ENCODE assay signal across 37 cellular contexts in the genomic region with DNA sequence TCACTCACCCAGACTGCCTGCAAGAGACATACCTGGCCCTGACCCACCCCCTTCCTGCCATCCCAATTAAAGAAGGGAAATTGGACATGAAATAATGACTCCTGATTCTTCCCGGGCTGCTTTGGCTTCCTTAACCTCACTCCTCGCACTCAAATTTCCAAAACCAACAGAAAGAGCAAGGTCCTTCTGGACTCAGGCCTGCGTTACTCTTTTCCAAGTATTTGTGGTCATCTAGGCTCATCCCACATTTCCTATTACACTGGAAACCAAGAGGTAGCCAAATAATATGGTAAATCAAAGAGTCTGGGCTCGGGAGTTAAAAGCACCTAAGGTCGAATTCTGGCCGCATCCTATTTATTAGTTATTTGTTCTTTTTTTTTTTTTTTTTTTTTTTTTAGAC.
"Had no signal": no experiment of that assay in that cellular context is flagged by ENCODE, and none has a peak within 500 bp of the region (broad histone marks: within the 10 kb centered on the region; RNA-seq: fewer than 3 reads in every experiment).

No MANE protein-coding gene starts in this region.

- DNase-seq: activated B cell treated with CpG ODN at 0.5 μM for 24 hours; activated CD4-positive, alpha-beta memory T cell treated with anti-CD3 and anti-CD28 coated beads for 36 hours; activated CD4-positive, alpha-beta T cell treated with anti-CD3 and anti-CD28 coated beads for 4 hours; activated CD4-positive, alpha-beta T cell treated with anti-CD3 and anti-CD28 coated beads, Interleukin-2, amount 10 ng/mL, durations not matched to agents 24 days and 14 days; activated CD4-positive, alpha-beta T cell treated with anti-CD3 and anti-CD28 coated beads, Interleukin-2, amount 50 U/mL, for 1 hour; activated CD4-positive, alpha-beta T cell treated with anti-CD3 and anti-CD28 coated beads, Interleukin-2, amount 50 U/mL, for 4 hours; activated CD4-positive, CD25-positive, alpha-beta regulatory T cell treated with anti-CD3 and anti-CD28 coated beads, Interleukin-2, amount 50 U/mL, for 72 hours; activated CD8-positive, alpha-beta memory T cell treated with anti-CD3 and anti-CD28 coated beads, Interleukin-2, amount 50 U/mL, for 4 hours; activated CD8-positive, alpha-beta T cell treated with anti-CD3 and anti-CD28 coated beads for 36 hours; activated effector memory CD4-positive, alpha-beta T cell treated with anti-CD3 and anti-CD28 coated beads, Interleukin-2, amount 50 U/mL, for 16 hours; activated gamma-delta T cell treated with Interleukin-2 at 50 U/mL for 16 hours; activated naive CD4-positive, alpha-beta T cell; activated naive CD4-positive, alpha-beta T cell treated with anti-CD3 and anti-CD28 coated beads for 36 hours; activated naive CD4-positive, alpha-beta T cell treated with anti-CD3 and anti-CD28 coated beads, Interleukin-2, amount 50 U/mL, for 16 hours; activated naive CD8-positive, alpha-beta T cell treated with anti-CD3 and anti-CD28 coated beads for 36 hours; activated T-cell treated with anti-CD3 and anti-CD28 coated beads for 4 hours; activated T-cell treated with anti-CD3 and anti-CD28 coated beads, Interleukin-2, amount 50 U/mL, for 1 hour; activated T-cell treated with anti-CD3 and anti-CD28 coated beads, Interleukin-2, amount 50 U/mL, for 4 hours; activated T-cell treated with anti-CD3 and anti-CD28 coated beads, Interleukin-2, amount 50 U/mL, for 72 hours; adrenal gland; amniotic stem cell; aorta; body of pancreas; brain microvascular endothelial cell; central memory CD4-positive, alpha-beta T cell; T-helper 1 cell; T-helper 2 cell; T-helper 9 cell had no signal

- H3K27me3 Mint-ChIP-seq: activated B cell treated with CpG ODN at 0.5 μM for 24 hours; activated CD4-positive, alpha-beta memory T cell treated with anti-CD3 and anti-CD28 coated beads for 36 hours; activated CD4-positive, alpha-beta T cell treated with anti-CD3 and anti-CD28 coated beads, Interleukin-2, amount 10 ng/mL, durations not matched to agents 24 days and 14 days had no signal

- H3K9me3 ChIP-seq: adrenal gland, body of pancreas had no signal

- H3K9me3 Mint-ChIP-seq: activated CD4-positive, alpha-beta memory T cell treated with anti-CD3 and anti-CD28 coated beads for 36 hours; activated CD4-positive, alpha-beta T cell treated with anti-CD3 and anti-CD28 coated beads, Interleukin-2, amount 10 ng/mL, durations not matched to agents 24 days and 14 days; activated CD8-positive, alpha-beta T cell treated with anti-CD3 and anti-CD28 coated beads for 36 hours; activated naive CD8-positive, alpha-beta T cell treated with anti-CD3 and anti-CD28 coated beads for 36 hours; activated T-cell treated with anti-CD3 and anti-CD28 coated beads, Interleukin-2, amount 50 U/mL, for 4 hours; activated T-cell treated with anti-CD3 and anti-CD28 coated beads, Interleukin-2, amount 50 U/mL, for 72 hours; activated T-helper 1 cell treated with anti-CD3 and anti-CD28 coated beads, Interleukin-12 subunit alpha, Interleukin-12 subunit beta, Interleukin-2, Interleukin-4 antibody, amounts not matched to agents 30 ng/mL and 10 ng/mL and 1 ng/mL, durations not matched to agents 14 hours and 24 hours and 36 hours; activated T-helper 17 cell treated with anti-CD3 and anti-CD28 coated beads, Interleukin-2, amount 50 U/mL, for 72 hours; T-helper 1 cell treated with Interleukin-12 subunit alpha and Interleukin-12 subunit beta and Interleukin-4 antibody, amounts not matched to agents 30 μg/mL and 1 μg/mL, for 36 hours had no signal

- ATAC-seq: activated CD8-positive, alpha-beta T cell treated with anti-CD3 and anti-CD28 coated beads for 36 hours; activated naive CD4-positive, alpha-beta T cell treated with anti-CD3 and anti-CD28 coated beads, Interleukin-2, amount 50 U/mL, for 72 hours; activated T-cell treated with anti-CD3 and anti-CD28 coated beads, Interleukin-2, amount 50 U/mL, for 4 hours; activated T-cell treated with anti-CD3 and anti-CD28 coated beads, Interleukin-2, amount 50 U/mL, for 72 hours; activated T-helper 17 cell treated with anti-CD3 and anti-CD28 coated beads, Interleukin-2, amount 50 U/mL, for 72 hours; body of pancreas had no signal

- H3K4me3 ChIP-seq: adrenal gland, body of pancreas, breast epithelium had no signal

- FAIRE-seq: astrocyte, TTC549 had no signal

- H3K4me3 Mint-ChIP-seq: activated B cell treated with CpG ODN at 0.5 μM for 24 hours; activated CD4-positive, alpha-beta memory T cell treated with anti-CD3 and anti-CD28 coated beads for 36 hours; activated CD4-positive, alpha-beta T cell treated with anti-CD3 and anti-CD28 coated beads, Interleukin-2, amount 10 ng/mL, durations not matched to agents 24 days and 14 days; activated CD8-positive, alpha-beta T cell treated with anti-CD3 and anti-CD28 coated beads for 36 hours; activated naive CD4-positive, alpha-beta T cell treated with anti-CD3 and anti-CD28 coated beads for 36 hours; activated naive CD8-positive, alpha-beta T cell treated with anti-CD3 and anti-CD28 coated beads for 36 hours; activated T-cell treated with anti-CD3 and anti-CD28 coated beads, Interleukin-2, amount 50 U/mL, for 4 hours; activated T-cell treated with anti-CD3 and anti-CD28 coated beads, Interleukin-2, amount 50 U/mL, for 72 hours; activated T-helper 1 cell treated with anti-CD3 and anti-CD28 coated beads, Interleukin-12 subunit alpha, Interleukin-12 subunit beta, Interleukin-2, Interleukin-4 antibody, amounts not matched to agents 30 ng/mL and 10 ng/mL and 1 ng/mL, durations not matched to agents 14 hours and 24 hours and 36 hours; activated T-helper 17 cell treated with anti-CD3 and anti-CD28 coated beads, Interleukin-2, amount 50 U/mL, for 72 hours; T-helper 1 cell treated with Interleukin-12 subunit alpha and Interleukin-12 subunit beta and Interleukin-4 antibody, amounts not matched to agents 30 μg/mL and 1 μg/mL, for 36 hours; T-helper 2 cell treated with Interferon-gamma antibody and Interleukin-4, amounts not matched to agents 5 μg/mL and 100 μg/mL, for 36 hours had no signal

- H3K27ac Mint-ChIP-seq: activated B cell treated with CpG ODN at 0.5 μM for 24 hours; activated CD4-positive, alpha-beta memory T cell treated with anti-CD3 and anti-CD28 coated beads for 36 hours; activated CD4-positive, alpha-beta T cell treated with anti-CD3 and anti-CD28 coated beads, Interleukin-2, amount 10 ng/mL, durations not matched to agents 24 days and 14 days; activated CD8-positive, alpha-beta T cell treated with anti-CD3 and anti-CD28 coated beads for 36 hours; activated naive CD4-positive, alpha-beta T cell treated with anti-CD3 and anti-CD28 coated beads for 36 hours; activated naive CD4-positive, alpha-beta T cell treated with anti-CD3 and anti-CD28 coated beads, Interleukin-2, amount 50 U/mL, for 72 hours; activated naive CD8-positive, alpha-beta T cell treated with anti-CD3 and anti-CD28 coated beads for 36 hours; activated T-cell treated with anti-CD3 and anti-CD28 coated beads, Interleukin-2, amount 50 U/mL, for 72 hours; activated T-helper 1 cell treated with anti-CD3 and anti-CD28 coated beads, Interleukin-12 subunit alpha, Interleukin-12 subunit beta, Interleukin-2, Interleukin-4 antibody, amounts not matched to agents 30 ng/mL and 10 ng/mL and 1 ng/mL, durations not matched to agents 14 hours and 24 hours and 36 hours; activated T-helper 17 cell treated with anti-CD3 and anti-CD28 coated beads, Interleukin-2, amount 50 U/mL, for 72 hours; T-helper 1 cell treated with Interleukin-12 subunit alpha and Interleukin-12 subunit beta and Interleukin-4 antibody, amounts not matched to agents 30 μg/mL and 1 μg/mL, for 36 hours; T-helper 2 cell treated with Interferon-gamma antibody and Interleukin-4, amounts not matched to agents 5 μg/mL and 100 μg/mL, for 36 hours had no signal

- H3K4me1 Mint-ChIP-seq: activated B cell treated with CpG ODN at 0.5 μM for 24 hours; activated CD4-positive, alpha-beta T cell treated with anti-CD3 and anti-CD28 coated beads, Interleukin-2, amount 10 ng/mL, durations not matched to agents 24 days and 14 days; activated naive CD8-positive, alpha-beta T cell treated with anti-CD3 and anti-CD28 coated beads for 36 hours; activated T-helper 17 cell treated with anti-CD3 and anti-CD28 coated beads, Interleukin-2, amount 50 U/mL, for 72 hours had no signal

- H3K27ac ChIP-seq: adrenal gland, body of pancreas, brain microvascular endothelial cell, breast epithelium, VCaP had no signal

- H3K27me3 ChIP-seq: adrenal gland, body of pancreas, brain microvascular endothelial cell, breast epithelium had no signal

- H3K36me3 Mint-ChIP-seq: activated CD4-positive, alpha-beta memory T cell treated with anti-CD3 and anti-CD28 coated beads for 36 hours; activated naive CD8-positive, alpha-beta T cell treated with anti-CD3 and anti-CD28 coated beads for 36 hours had no signal

- H3K4me1 ChIP-seq: adrenal gland, body of pancreas, breast epithelium had no signal

- H3K36me3 ChIP-seq: adrenal gland, brain microvascular endothelial cell, breast epithelium had no signal
